ENCODE assay signal across 9 cellular contexts in genomic region chr9:94031380-94031779, GRCh38. TPM values are rescaled to one million over a fixed set of nuclear protein-coding genes. Genes with fewer than 3 reads are reported as not detected.
DNase-seq lines count a peak whose midpoint lies in the region; ATAC-seq and TF ChIP-seq lines count a peak whose summit lies in the region.
"Had no signal": no experiment of that assay in that cellular context is flagged by ENCODE, and none has a peak within 500 bp of the region (broad histone marks: within the 10 kb centered on the region; RNA-seq: fewer than 3 reads in every experiment).

No MANE protein-coding gene starts in this region.

- in situ Hi-C loops in Panc1 (cut with HindIII; ENCODE audit: low pct_unique_long_range_greater_than_20kb, low sequenced_read_pairs) (no loop called here), ACHN (cut with HindIII; ENCODE audit: low pct_ligation_motif_present, low pct_unique_long_range_greater_than_20kb, low sequenced_read_pairs) (no loop called here)

- TF ChIP-seq CTCF in Panc1 (IDR thresholded peaks at IDR 0.05), result no peak
- TF ChIP-seq CTCF in epithelial cell of esophagus (IDR thresholded peaks at IDR 0.05; ENCODE audit: insufficient read depth, low read depth, low read length, missing control alignments), result no peak
- no peak for TF ChIP-seq CTCF in ovary (IDR thresholded peaks at IDR 0.05)

- intact Hi-C loops in Panc1 (cut with micrococcal nuclease; ENCODE audit: unreplicated experiment), result no loop called here
- intact Hi-C loops in ovary (cut with DNase I), result loop anchor here in 2 of 4 donors (5.0 to 10.0 kb wide), 2 partner anchors 136 to 457 kb away; partner anchors contain the start of gene PHF2 (in 1 of the 2)
- intact Hi-C loops in left colon (cut with DNase I, micrococcal nuclease), result no loop called here

- DNase-seq in EH (ENCODE audit: low read depth) (peak; percentile 19), Panc1 (ENCODE audit: low read depth, low spot score) (no peak), epithelial cell of esophagus (ENCODE audit: low read depth) (no peak), ovary (no peak), ACHN (no peak), left colon (no peak)
- no peak for DNase-seq in activated CD4-positive, CD25-positive, alpha-beta regulatory T cell treated with anti-CD3 and anti-CD28 coated beads, Interleukin-2, amount 50 U/mL, for 72 hours
- DNase-seq: cortex of kidney had no signal

- H3K4me1 ChIP-seq in Panc1 (ENCODE audit: control insufficient read depth, insufficient read depth, low read length) (peaks cover 6% of the 10 kb centered on the region), ovary (ENCODE audit: insufficient read depth) (peaks cover 1% of the 10 kb centered on the region)

- CTCF ChIA-PET in Panc1 (lab: Charles Lee), result interaction anchor here (1.3 kb wide), 1 partner anchor 17 kb away, joined by 4 read pairs; no protein-coding TSS in a partner anchor

- no peak for TF ChIP-seq EP300 in ovary (IDR thresholded peaks at IDR 0.05)

- H3K4me3 ChIP-seq in Panc1 (ENCODE audit: low read depth in 2 of 2, low read length in 2 of 2), result peak overlapping the region; percentile 83 to 91
- H3K4me3 ChIP-seq in epithelial cell of esophagus (ENCODE audit: low read length), result peak overlapping the region; percentile 80
- H3K4me3 ChIP-seq in ovary, result peak overlapping the region; percentile 87

- ATAC-seq in Panc1 (no peak), left colon (no peak), esophagus mucosa (no peak)

- POLR2A ChIA-PET in Panc1 (lab: Charles Lee), result no interaction called here

- H3K36me3 ChIP-seq in Panc1 (ENCODE audit: control insufficient read depth, insufficient read depth, low read length), result no peaks in the 10 kb centered on the region
- H3K36me3 ChIP-seq in ovary, result no peaks in the 10 kb centered on the region

- H3K27ac ChIP-seq in Panc1 (ENCODE audit: low read length) (peak overlapping the region; percentile 91), ovary (no peak overlapping the region)

- H3K27me3 ChIP-seq in Panc1 (ENCODE audit: control insufficient read depth, insufficient read depth, low read length), result no peaks in the 10 kb centered on the region
- H3K27me3 ChIP-seq in ovary, result no peaks in the 10 kb centered on the region

- H3K9me3 ChIP-seq in Panc1 (ENCODE audit: control insufficient read depth, insufficient read depth, low read depth, low read length), result no peaks in the 10 kb centered on the region
- H3K9me3 ChIP-seq in ovary, result no peaks in the 10 kb centered on the region

- TF ChIP-seq POLR2A in ovary (IDR thresholded peaks at IDR 0.05), result no peak

- WGBS in ovary, 3 donors, result 24 to 27% (median 26%) methylated on average over 8 of the region's 8 CpGs

- no TSS peak for BruUV-seq in Panc1 (replicated peaks; lab: Mats Ljungman, UMichigan)

RNA-seq across cellular contexts. Expression of gene PTPDC1, which starts 52.9 kb away (rescaled TPM):
- 10.6 TPM for total RNA-seq in Panc1 (2021; ENCODE audit: unreplicated experiment)
- 4.5 TPM for polyA plus RNA-seq in Panc1 (2012; ENCODE audit: insufficient read length)
- 1 to 10 TPM; 3.5 to 9.5 (median 6.3) TPM for total RNA-seq in ovary
- polyA plus RNA-seq in ovary, result 1 to 10 TPM; 2.7 to 4.8 TPM
- total RNA-seq in left colon, result 1 to 10 TPM; 6.5 to 6.6 TPM
- 1.6 TPM for total RNA-seq in esophagus mucosa
